1 cellular context compared by ENCODE assay signal in genomic region chr3:187713504-187713903, GRCh38.
TF ChIP-seq lines count a peak whose summit lies in the region.

No MANE protein-coding gene starts in this region.

TF ChIP-seq in HepG2, 621 proteins besides CTCF, POLR2A, EP300 and RAD21:
- TF ChIP-seq NFYB (CRISPR knock-in tag; IDR thresholded peaks at IDR 0.05), result peak; percentile 51; the same call in 1 of the 2 replicates
- no peak for TF ChIP-seq CBX1 (IDR thresholded peaks at IDR 0.05; ENCODE audit: low read depth)
- peak; percentile 58; the same call in 1 of the 2 replicates for TF ChIP-seq RFX5 (IDR thresholded peaks at IDR 0.05; ENCODE audit: low read depth, low read length)
- TF ChIP-seq ARID3A (IDR thresholded peaks at IDR 0.05; ENCODE audit: low read depth, low read length), result 0 out of 2 replicates have a peak, but pooled peaks have one; percentile 18
- peak; percentile 75 for TF ChIP-seq NFYC (CRISPR knock-in tag; IDR thresholded peaks at IDR 0.05)
- TF ChIP-seq KAT7 (CRISPR knock-in tag; IDR thresholded peaks at IDR 0.05; ENCODE audit: borderline replicate concordance), result no peak
- peak; percentile 62; the same call in 1 of the 2 replicates for TF ChIP-seq HMGXB3 (CRISPR knock-in tag; IDR thresholded peaks at IDR 0.05; ENCODE audit: borderline replicate concordance)
